In genomic region chr9:101366038-101366756, GRCh38 we compare ENCODE assay signal across 2 cellular contexts.
A peak's percentile ranks its signal among the peaks of the same experiment; 100 is the strongest.
TF ChIP-seq lines count a peak whose summit lies in the region.

No MANE protein-coding gene starts in this region.

TF ChIP-seq in A549, 52 proteins besides CTCF, POLR2A, EP300 and RAD21:
- TF ChIP-seq E2F6 (IDR thresholded peaks at IDR 0.05; ENCODE audit: borderline replicate concordance, low read depth) (no peak), CHD4 (IDR thresholded peaks at IDR 0.05; ENCODE audit: borderline replicate concordance) (no peak), SMC3 (IDR thresholded peaks at IDR 0.05) (peak; percentile 29; the same call in 1 of the 3 replicates), FOXS1 (CRISPR knock-in tag; IDR thresholded peaks at IDR 0.05) (no peak), JUNB (IDR thresholded peaks at IDR 0.05) (peak; percentile 58), FOSL2 (IDR thresholded peaks at IDR 0.05) (no peak), FOSL2 (CRISPR knock-in tag; IDR thresholded peaks at IDR 0.05) (peak; percentile 84), HOXA7 (CRISPR knock-in tag; IDR thresholded peaks at IDR 0.05) (no peak), JUN (IDR thresholded peaks at IDR 0.05) (peak in 1 of 2 experiments; percentile 61; a peak in 1 of 5 replicates), ZFP36 (IDR thresholded peaks at IDR 0.05; ENCODE audit: borderline replicate concordance, partially characterized antibody) (no peak), CEBPB (IDR thresholded peaks at IDR 0.05) (no peak), MAX (IDR thresholded peaks at IDR 0.05) (no peak)

TF ChIP-seq in K562, 482 proteins besides CTCF, POLR2A, EP300 and RAD21 (continues in another document):
- peak; percentile 66; the same call in 1 of the 2 replicates for TF ChIP-seq TAL1 (IDR thresholded peaks at IDR 0.05)
- TF ChIP-seq NR2F6 (CRISPR knock-in tag; IDR thresholded peaks at IDR 0.05): no peak
- no peak for TF ChIP-seq NCOA2 (IDR thresholded peaks at IDR 0.05; ENCODE audit: partially characterized antibody in 2 of 2)
- TF ChIP-seq ZBTB9 (CRISPR knock-in tag; IDR thresholded peaks at IDR 0.05): no peak
- TF ChIP-seq NCOR1 (IDR thresholded peaks at IDR 0.05): peak; percentile 73
- peak; percentile 29; the same call in 1 of the 2 replicates for TF ChIP-seq LEF1 (IDR thresholded peaks at IDR 0.05)
- peak; percentile 51; the same call in 1 of the 2 replicates for TF ChIP-seq NFIC (IDR thresholded peaks at IDR 0.05)
- peak; percentile 67 for TF ChIP-seq NR2C1 (IDR thresholded peaks at IDR 0.05)
- peak; percentile 41; the same call in 1 of the 2 replicates for TF ChIP-seq NR2C1 (tag; IDR thresholded peaks at IDR 0.05)
- no peak for TF ChIP-seq HIVEP1 (CRISPR knock-in tag; IDR thresholded peaks at IDR 0.05)
- no peak for TF ChIP-seq CSDE1 (IDR thresholded peaks at IDR 0.05)
- no peak for TF ChIP-seq SMARCB1 (IDR thresholded peaks at IDR 0.05; ENCODE audit: insufficient read length, low read depth)
- peak; percentile 66 for TF ChIP-seq FOSL1 (tag; conservative IDR thresholded peaks at IDR 0.05)
- no peak for TF ChIP-seq NFE2L1 (tag; IDR thresholded peaks at IDR 0.05; ENCODE audit: borderline replicate concordance, low read depth)
- no peak for TF ChIP-seq PHF20 (IDR thresholded peaks at IDR 0.05; ENCODE audit: partially characterized antibody)
- no peak for TF ChIP-seq VEZF1 (CRISPR knock-in tag; IDR thresholded peaks at IDR 0.05)
- no peak for TF ChIP-seq KHSRP (IDR thresholded peaks at IDR 0.05)
- TF ChIP-seq DLX4 (CRISPR knock-in tag; IDR thresholded peaks at IDR 0.05): no peak
- no peak for TF ChIP-seq ZKSCAN8 (CRISPR knock-in tag; IDR thresholded peaks at IDR 0.05)
- no peak for TF ChIP-seq ZNF3 (CRISPR knock-in tag; IDR thresholded peaks at IDR 0.05)
- TF ChIP-seq ZEB2 (IDR thresholded peaks at IDR 0.05): no peak
- TF ChIP-seq IFI16 (CRISPR knock-in tag; IDR thresholded peaks at IDR 0.05): no peak
- TF ChIP-seq NCOA6 (IDR thresholded peaks at IDR 0.05): no peak
- no peak for TF ChIP-seq CREB3 (tag; conservative IDR thresholded peaks at IDR 0.05; ENCODE audit: low read depth)
- no peak for TF ChIP-seq ELK3 (CRISPR knock-in tag; IDR thresholded peaks at IDR 0.05)
- TF ChIP-seq GATAD2B (IDR thresholded peaks at IDR 0.05; ENCODE audit: borderline replicate concordance): peak; percentile 57
- TF ChIP-seq HMG20B (CRISPR knock-in tag; IDR thresholded peaks at IDR 0.05): no peak
- TF ChIP-seq ASH1L (IDR thresholded peaks at IDR 0.05; ENCODE audit: borderline replicate concordance, low read depth, partially characterized antibody): no peak
- TF ChIP-seq SOX6 (IDR thresholded peaks at IDR 0.05): no peak
- no peak for TF ChIP-seq MNT (conservative IDR thresholded peaks at IDR 0.05)
- TF ChIP-seq MTA2 (IDR thresholded peaks at IDR 0.05; ENCODE audit: low read depth): peak; percentile 33; the same call in 1 of the 2 replicates
- no peak for TF ChIP-seq CXXC5 (CRISPR knock-in tag; IDR thresholded peaks at IDR 0.05)
- peak; percentile 54; the same call in 1 of the 2 replicates for TF ChIP-seq SMARCE1 (IDR thresholded peaks at IDR 0.05)
- TF ChIP-seq BRD4 (IDR thresholded peaks at IDR 0.05): no peak
- no peak for TF ChIP-seq SRSF9 (IDR thresholded peaks at IDR 0.05; ENCODE audit: borderline replicate concordance, low read depth, low read length)
- no peak for TF ChIP-seq ERF (CRISPR knock-in tag; IDR thresholded peaks at IDR 0.05)
- no peak for TF ChIP-seq KAT2B (IDR thresholded peaks at IDR 0.05; ENCODE audit: low read depth, low read length)
- no peak for TF ChIP-seq RHOXF2B (CRISPR knock-in tag; conservative IDR thresholded peaks at IDR 0.05)
- TF ChIP-seq CAMTA2 (CRISPR knock-in tag; conservative IDR thresholded peaks at IDR 0.05): no peak
- no peak for TF ChIP-seq TFE3 (CRISPR knock-in tag; IDR thresholded peaks at IDR 0.05)
- no peak for TF ChIP-seq HES1 (IDR thresholded peaks at IDR 0.05; ENCODE audit: low read depth)
- no peak for TF ChIP-seq U2AF1 (optimal IDR thresholded peaks at IDR 0.05; ENCODE audit: low read depth, low read length)
- TF ChIP-seq JUND (IDR thresholded peaks at IDR 0.05; ENCODE audit: borderline replicate concordance, low read depth, low read length): peak; percentile 68; the same call in 1 of the 2 replicates
- TF ChIP-seq JUND (tag; IDR thresholded peaks at IDR 0.05; ENCODE audit: borderline replicate concordance, low read depth, low read length): peak; percentile 39; the same call in 2 of the 3 replicates
- no peak for TF ChIP-seq OTX1 (CRISPR knock-in tag; IDR thresholded peaks at IDR 0.05)
- no peak for TF ChIP-seq RUNX1 (IDR thresholded peaks at IDR 0.05; ENCODE audit: low read depth)
- TF ChIP-seq STAT5B (CRISPR knock-in tag; IDR thresholded peaks at IDR 0.05): no peak
- no peak for TF ChIP-seq GTF2B (IDR thresholded peaks at IDR 0.05; ENCODE audit: extremely low read depth, insufficient read length)
- TF ChIP-seq PTTG1 (tag; IDR thresholded peaks at IDR 0.05; ENCODE audit: low read depth): no peak
- no peak for TF ChIP-seq PBX2 (CRISPR knock-in tag; IDR thresholded peaks at IDR 0.05; ENCODE audit: low read depth)
- TF ChIP-seq PBX2 (tag; conservative IDR thresholded peaks at IDR 0.05; ENCODE audit: low read depth): no peak
- TF ChIP-seq SPI1 (IDR thresholded peaks at IDR 0.05; ENCODE audit: borderline replicate concordance, low read depth, low read length): no peak
- no peak for TF ChIP-seq ZNF274 (IDR thresholded peaks at IDR 0.05; ENCODE audit: borderline replicate concordance, low read depth, low read length)
- peak; percentile 53 for TF ChIP-seq TCF3 (CRISPR knock-in tag; IDR thresholded peaks at IDR 0.05)
- TF ChIP-seq MAFK (IDR thresholded peaks at IDR 0.05; ENCODE audit: low read length): no peak
- TF ChIP-seq TEAD4 (IDR thresholded peaks at IDR 0.05; ENCODE audit: low read length): peak; percentile 77
- TF ChIP-seq TEAD4 (CRISPR knock-in tag; IDR thresholded peaks at IDR 0.05; ENCODE audit: borderline replicate concordance): no peak
- TF ChIP-seq ZNF655 (CRISPR knock-in tag; IDR thresholded peaks at IDR 0.05): no peak
